Comparison of ENCODE assay signal across 16 cellular contexts in genomic region chr18:2612996-2613395, GRCh38. TPM values are rescaled to one million over a fixed set of nuclear protein-coding genes. Genes with fewer than 3 reads are reported as not detected.
DNase-seq lines count a peak whose midpoint lies in the region; ATAC-seq and TF ChIP-seq lines count a peak whose summit lies in the region.
"Had no signal": no experiment of that assay in that cellular context is flagged by ENCODE, and none has a peak within 500 bp of the region (broad histone marks: within the 10 kb centered on the region; RNA-seq: fewer than 3 reads in every experiment).

No MANE protein-coding gene starts in this region.

- no peak overlapping the region for H3K27ac ChIP-seq in CD4-positive, CD25-positive, alpha-beta regulatory T cell (ENCODE audit: insufficient read depth, low read length, poor library complexity, severe bottlenecking)

- peaks cover 2% of the 10 kb centered on the region for H3K36me3 ChIP-seq in CD4-positive, CD25-positive, alpha-beta regulatory T cell (ENCODE audit: control insufficient read depth, insufficient read depth, low read length)

- H3K27ac Mint-ChIP-seq in CD4-positive, CD25-positive, alpha-beta regulatory T cell: peak overlapping the region in 2 of 3 donors; percentile 36 to 70
- peak overlapping the region; percentile 6 for H3K27ac Mint-ChIP-seq in T-helper 17 cell
- H3K27ac Mint-ChIP-seq: B cell, HFFc6 had no signal

- peaks cover 5% of the 10 kb centered on the region for H3K4me1 ChIP-seq in CD4-positive, CD25-positive, alpha-beta regulatory T cell (ENCODE audit: control insufficient read depth, insufficient read depth, low read length, poor library complexity, severe bottlenecking)

- H3K9me3 ChIP-seq in CD4-positive, CD25-positive, alpha-beta regulatory T cell (ENCODE audit: control insufficient read depth in 2 of 2, low read length in 2 of 2): no peaks in the 10 kb centered on the region
- no peaks in the 10 kb centered on the region for H3K9me3 ChIP-seq in T-helper 17 cell (ENCODE audit: control insufficient read depth, low read length, poor library complexity, severe bottlenecking)

- H3K4me3 Mint-ChIP-seq in CD4-positive, CD25-positive, alpha-beta regulatory T cell: no peak overlapping the region
- H3K4me3 Mint-ChIP-seq in T-helper 17 cell: no peak overlapping the region
- H3K4me3 Mint-ChIP-seq: B cell; CD4-positive, alpha-beta memory T cell; HFFc6 had no signal

- H3K36me3 Mint-ChIP-seq in CD4-positive, CD25-positive, alpha-beta regulatory T cell: peaks cover 27% of the 10 kb centered on the region
- peaks cover 2% of the 10 kb centered on the region for H3K36me3 Mint-ChIP-seq in T-helper 17 cell (ENCODE audit: low read depth)

- H3K4me3 ChIP-seq in CD4-positive, CD25-positive, alpha-beta regulatory T cell (ENCODE audit: low read depth, low read length): no peak overlapping the region
- no peak overlapping the region for H3K4me3 ChIP-seq in choroid plexus epithelial cell (ENCODE audit: low read depth, low read length)

- H3K27me3 Mint-ChIP-seq in CD4-positive, CD25-positive, alpha-beta regulatory T cell: no peaks in the 10 kb centered on the region
- no peaks in the 10 kb centered on the region for H3K27me3 Mint-ChIP-seq in T-helper 17 cell
- H3K27me3 Mint-ChIP-seq: B cell; CD4-positive, alpha-beta memory T cell had no signal

- ATAC-seq in CD4-positive, CD25-positive, alpha-beta regulatory T cell (ENCODE audit: low read depth in 2 of 2): no peak
- no peak for ATAC-seq in T-helper 17 cell
- peak; percentile 37 for ATAC-seq in left lobe of liver

- no peaks in the 10 kb centered on the region for H3K27me3 ChIP-seq in CD4-positive, CD25-positive, alpha-beta regulatory T cell (ENCODE audit: control insufficient read depth, insufficient read depth, low read length)

- peaks cover 17 to 32% (median 21%) of the 10 kb centered on the region in 4 donors for H3K4me1 Mint-ChIP-seq in CD4-positive, CD25-positive, alpha-beta regulatory T cell
- H3K4me1 Mint-ChIP-seq in T-helper 17 cell: peaks cover 6% of the 10 kb centered on the region
- H3K4me1 Mint-ChIP-seq: B cell had no signal

- TF ChIP-seq CTCF in choroid plexus epithelial cell (conservative IDR thresholded peaks at IDR 0.05; ENCODE audit: low read depth, low read length): no peak

- H3K9me3 Mint-ChIP-seq in CD4-positive, CD25-positive, alpha-beta regulatory T cell: peaks cover 0 to 5% (median 1%) of the 10 kb centered on the region in 7 donors
- H3K9me3 Mint-ChIP-seq: HFFc6 had no signal

- no peak for DNase-seq in CD4-positive, CD25-positive, alpha-beta regulatory T cell
- DNase-seq in T-helper 17 cell: no peak
- peak; percentile 40 for DNase-seq in choroid plexus epithelial cell (ENCODE audit: low read depth)
- DNase-seq in left lobe of liver (ENCODE audit: low spot score): no peak
- no peak for DNase-seq in AG20443 (ENCODE audit: low spot score)
- DNase-seq in GOT3 (lab: John Stamatoyannopoulos, UW): no peak
- no peak for DNase-seq in T-helper 1 cell
- DNase-seq: ACHN; C1 segment of cervical spinal cord; CD4-positive, alpha-beta memory T cell; DMS153; DMS79 treated with DMSO at 0.1 percent for 48 hours; EL; HCEC 1CT; HFFc6 had no signal

RNA-seq across cellular contexts. Expression of gene NDC80, which starts 41.6 kb away (rescaled TPM):
- total RNA-seq in CD4-positive, CD25-positive, alpha-beta regulatory T cell: 20.3 TPM
- polyA plus RNA-seq in CD4-positive, CD25-positive, alpha-beta regulatory T cell: 10 to 100 TPM in 3 of 4 donors, 1 to 10 TPM in 1; 9.5 to 18.7 (median 11.1) TPM
- total RNA-seq in T-helper 17 cell: 1 to 10 TPM; 8.2 to 9.6 TPM
- 0.18 TPM for total RNA-seq in left lobe of liver

RNA-seq across cellular contexts. Expression of gene METTL4, which starts 41.7 kb away (rescaled TPM):
- 23.3 TPM for total RNA-seq in CD4-positive, CD25-positive, alpha-beta regulatory T cell
- 10 to 100 TPM; 15.1 to 20.8 (median 18.0) TPM for polyA plus RNA-seq in CD4-positive, CD25-positive, alpha-beta regulatory T cell
- total RNA-seq in T-helper 17 cell: 10 to 100 TPM; 13.7 to 14.1 TPM
- 2.0 TPM for total RNA-seq in left lobe of liver

RNA-seq across cellular contexts. Expression of gene SMCHD1, which starts 42.5 kb away (rescaled TPM):
- total RNA-seq in CD4-positive, CD25-positive, alpha-beta regulatory T cell: 671 TPM
- 10 to 100 TPM; 59.1 to 78.8 (median 65.5) TPM for polyA plus RNA-seq in CD4-positive, CD25-positive, alpha-beta regulatory T cell
- total RNA-seq in T-helper 17 cell (100 to 1,000 TPM; 288 to 316 TPM), left lobe of liver (15.2 TPM)

Comparison
In these comparisons a context has a peak if more than half of its experiments do, and no peak if none do; other contexts are left out.
1. RNA of gene SMCHD1, which starts 42.5 kb away (total RNA-seq): 671 TPM in CD4-positive, CD25-positive, alpha-beta regulatory T cell (single experiment) and 288 to 316 TPM in T-helper 17 cell; 15.2 TPM in left lobe of liver (single experiment); every median in the first group is over 10 times any median in the second.